8 cellular contexts compared by ENCODE assay signal in genomic region chr17:60676758-60677307, GRCh38. TPM values are rescaled to one million over a fixed set of nuclear protein-coding genes. Genes with fewer than 3 reads are reported as not detected.
DNase-seq lines count a peak whose midpoint lies in the region; ATAC-seq, FAIRE-seq and TF ChIP-seq lines count a peak whose summit lies in the region.

No MANE protein-coding gene starts in this region.

- H3K9me3 ChIP-seq in astrocyte (ENCODE audit: insufficient read depth, low read depth, low read length) (no peaks in the 10 kb centered on the region), lower lobe of right lung (no peaks in the 10 kb centered on the region)

- peak overlapping the region; percentile 99 for H3K4me3 Mint-ChIP-seq in activated naive CD4-positive, alpha-beta T cell treated with anti-CD3 and anti-CD28 coated beads, Interleukin-2, amount 10 ng/mL, durations not matched to agents 7 days and 5 days
- H3K4me3 Mint-ChIP-seq in astrocyte (ENCODE audit: unreplicated experiment) (peak overlapping the region; percentile 99), type B pancreatic cell (peak overlapping the region; percentile 99)

- no peaks in the 10 kb centered on the region for H3K27me3 Mint-ChIP-seq in activated naive CD4-positive, alpha-beta T cell treated with anti-CD3 and anti-CD28 coated beads, Interleukin-2, amount 10 ng/mL, durations not matched to agents 7 days and 5 days
- H3K27me3 Mint-ChIP-seq in astrocyte (ENCODE audit: low read depth, unreplicated experiment) (no peaks in the 10 kb centered on the region), type B pancreatic cell (no peaks in the 10 kb centered on the region)

- ATAC-seq in lower lobe of right lung = no peak
- ATAC-seq in GM21576 (IDR thresholded peaks at IDR 0.05; ENCODE audit: unreplicated experiment) = no peak

- H3K9me3 Mint-ChIP-seq in activated naive CD4-positive, alpha-beta T cell treated with anti-CD3 and anti-CD28 coated beads, Interleukin-2, amount 10 ng/mL, durations not matched to agents 7 days and 5 days = peaks cover 4% of the 10 kb centered on the region
- H3K9me3 Mint-ChIP-seq in astrocyte (ENCODE audit: unreplicated experiment) (peaks cover 1% of the 10 kb centered on the region), type B pancreatic cell (no peaks in the 10 kb centered on the region)

- H3K4me1 ChIP-seq in astrocyte (ENCODE audit: insufficient read depth, low read length) = peaks cover 6% of the 10 kb centered on the region
- peaks cover 17% of the 10 kb centered on the region for H3K4me1 ChIP-seq in lower lobe of right lung

- H3K27ac ChIP-seq in astrocyte (ENCODE audit: low read depth, low read length) (peak overlapping the region; percentile 71), lower lobe of right lung (peak overlapping the region; percentile 82)

- no peak for DNase-seq in activated naive CD4-positive, alpha-beta T cell treated with anti-CD3 and anti-CD28 coated beads, Interleukin-2, amount 10 ng/mL, durations not matched to agents 7 days and 5 days
- DNase-seq in activated naive CD4-positive, alpha-beta T cell (lab: John Stamatoyannopoulos, UW) = no peak
- DNase-seq in astrocyte (ENCODE audit: low read depth) = no peak
- DNase-seq in lower lobe of right lung = no peak
- DNase-seq in type B pancreatic cell (ENCODE audit: extremely low spot score, unreplicated experiment) = no peak
- DNase-seq in cerebellar nuclear complex (lab: John Stamatoyannopoulos, UW) = no peak
- no peak for DNase-seq in NCI-H2029 (lab: John Stamatoyannopoulos, UW)

- peaks cover 23% of the 10 kb centered on the region for H3K4me1 Mint-ChIP-seq in activated naive CD4-positive, alpha-beta T cell treated with anti-CD3 and anti-CD28 coated beads, Interleukin-2, amount 10 ng/mL, durations not matched to agents 7 days and 5 days
- H3K4me1 Mint-ChIP-seq in astrocyte (ENCODE audit: low read depth, unreplicated experiment) (peaks cover 8% of the 10 kb centered on the region), type B pancreatic cell (ENCODE audit: unreplicated experiment) (peaks cover 16% of the 10 kb centered on the region)

- H3K4me2 ChIP-seq in astrocyte (ENCODE audit: low read length) = peak overlapping the region; percentile 94

- H3K79me2 ChIP-seq in astrocyte (ENCODE audit: insufficient read depth, low read length) = no peaks in the 10 kb centered on the region

- CTCF ChIA-PET in activated naive CD4-positive, alpha-beta T cell treated with anti-CD3 and anti-CD28 coated beads, Interleukin-2, amount 10 ng/mL, durations not matched to agents 7 days and 5 days (lab: Charles Lee) = interaction anchor here (1.4 to 1.5 kb wide), 2 partner anchors 36 to 76 kb away, joined by 3 to 5 read pairs; no protein-coding TSS in a partner anchor

- H3K36me3 Mint-ChIP-seq in activated naive CD4-positive, alpha-beta T cell treated with anti-CD3 and anti-CD28 coated beads, Interleukin-2, amount 10 ng/mL, durations not matched to agents 7 days and 5 days = no peaks in the 10 kb centered on the region
- H3K36me3 Mint-ChIP-seq in astrocyte (ENCODE audit: low read depth, unreplicated experiment) (no peaks in the 10 kb centered on the region), type B pancreatic cell (no peaks in the 10 kb centered on the region)

- no peaks in the 10 kb centered on the region for H4K20me1 ChIP-seq in astrocyte (ENCODE audit: insufficient read depth, low read length)

- peak overlapping the region; percentile 81 for H3K4me3 ChIP-seq in astrocyte (ENCODE audit: insufficient read depth, low read depth, low read length)
- H3K4me3 ChIP-seq in lower lobe of right lung = peak overlapping the region; percentile 86

- no peak for FAIRE-seq in astrocyte (lab: Jason Lieb, UNC)

- peak overlapping the region; percentile 93 for H3K27ac Mint-ChIP-seq in activated naive CD4-positive, alpha-beta T cell treated with anti-CD3 and anti-CD28 coated beads, Interleukin-2, amount 10 ng/mL, durations not matched to agents 7 days and 5 days
- peak overlapping the region; percentile 91 for H3K27ac Mint-ChIP-seq in astrocyte (ENCODE audit: unreplicated experiment)
- H3K27ac Mint-ChIP-seq in type B pancreatic cell = peak overlapping the region; percentile 98

- no peaks in the 10 kb centered on the region for H3K27me3 ChIP-seq in astrocyte (ENCODE audit: insufficient read depth, low read length)
- H3K27me3 ChIP-seq in lower lobe of right lung (ENCODE audit: low read depth) = no peaks in the 10 kb centered on the region

- H3K36me3 ChIP-seq in astrocyte (ENCODE audit: insufficient read depth, low read length) (no peaks in the 10 kb centered on the region), lower lobe of right lung (peaks cover 12% of the 10 kb centered on the region)

- peak overlapping the region; percentile 87 for H2AFZ ChIP-seq in astrocyte (ENCODE audit: low read depth, low read length)

- intact Hi-C loops in lower lobe of right lung (cut with DNase I) = no loop called here

- H3K9ac ChIP-seq in astrocyte (ENCODE audit: low read length) = peak overlapping the region; percentile 88

- TF ChIP-seq CTCF in astrocyte (IDR thresholded peaks at IDR 0.05; ENCODE audit: insufficient read depth, low read depth, low read length) = no peak
- TF ChIP-seq CTCF in lower lobe of right lung (IDR thresholded peaks at IDR 0.05) = no peak
- TF ChIP-seq CTCF in type B pancreatic cell (conservative IDR thresholded peaks at IDR 0.05) = no peak

RNA-seq across cellular contexts. Expression of gene BCAS3, which starts 0.8 kb away (rescaled TPM):
- total RNA-seq in astrocyte (14.5 and 19.5 TPM in 2 replicates), lower lobe of right lung (29.6 TPM), type B pancreatic cell (ENCODE audit: low replicate concordance) (19.8 and 23.0 TPM in 2 replicates)
